Comparison of ENCODE assay signal across 1 cellular context in the genomic region with DNA sequence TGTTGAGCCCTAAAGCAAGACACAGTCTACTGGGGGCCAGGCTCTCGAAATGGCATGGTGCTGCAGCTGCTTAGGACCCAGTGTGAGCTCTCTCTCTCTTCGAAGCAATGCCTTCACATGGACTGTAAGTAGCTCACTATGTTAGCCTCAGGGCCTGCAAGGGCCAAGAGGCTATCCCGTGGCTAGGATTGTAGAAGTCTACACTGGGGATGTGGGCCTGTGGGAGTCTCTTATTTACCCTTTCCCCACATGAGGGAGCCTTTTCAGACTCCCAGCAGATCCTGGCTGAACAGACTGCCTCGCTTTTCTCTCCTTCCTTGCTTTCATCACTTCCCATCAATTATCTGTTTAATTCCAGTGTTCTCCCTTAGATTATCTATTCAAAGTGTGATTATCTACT.
TF ChIP-seq lines count a peak whose summit lies in the region.

No MANE protein-coding gene starts in this region.

TF ChIP-seq in H1, 55 proteins besides CTCF, POLR2A, EP300 and RAD21:
- TF ChIP-seq RXRA (IDR thresholded peaks at IDR 0.05; ENCODE audit: insufficient read depth, low read depth, low read length) (no peak), PHF8 (conservative IDR thresholded peaks at IDR 0.05; ENCODE audit: low read depth, low read length) (no peak), RBBP5 (IDR thresholded peaks at IDR 0.05; ENCODE audit: borderline replicate concordance, low read depth, low read length) (no peak), MAX (IDR thresholded peaks at IDR 0.05) (no peak)
